In the genomic region with DNA sequence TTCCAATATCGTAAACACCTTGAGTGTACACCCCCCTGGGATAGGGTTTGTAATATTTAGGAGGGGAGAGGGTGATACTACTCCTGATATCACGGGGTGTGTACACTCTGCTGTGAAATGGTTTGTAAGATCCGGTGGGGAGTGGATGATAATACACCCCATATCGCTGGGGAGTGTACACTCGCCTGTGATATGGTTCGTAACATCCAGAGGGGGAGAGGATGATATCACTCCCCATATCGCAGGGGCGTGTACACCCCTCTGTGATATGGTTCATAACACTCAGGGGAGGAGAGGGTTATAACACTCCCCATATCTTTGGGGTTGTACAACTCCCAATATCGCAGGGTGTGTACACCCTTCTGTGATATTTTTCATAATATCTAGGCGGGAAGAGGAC, we compare ENCODE assay signal across 28 cellular contexts. TPM values are rescaled to one million over a fixed set of nuclear protein-coding genes. Genes with fewer than 3 reads are reported as not detected.
"Had no signal": no experiment of that assay in that cellular context is flagged by ENCODE, and none has a peak within 500 bp of the region (broad histone marks: within the 10 kb centered on the region; RNA-seq: fewer than 3 reads in every experiment).

No MANE protein-coding gene starts in this region.

- ATAC-seq: Panc1 had no signal

- H3K27ac Mint-ChIP-seq: activated CD4-positive, alpha-beta memory T cell treated with anti-CD3 and anti-CD28 coated beads, Interleukin-2, amount 10 ng/mL, durations not matched to agents 7 days and 5 days; activated naive CD4-positive, alpha-beta T cell treated with anti-CD3 and anti-CD28 coated beads, Interleukin-2, amount 10 ng/mL, durations not matched to agents 7 days and 5 days; activated naive CD8-positive, alpha-beta T cell treated with anti-CD3 and anti-CD28 coated beads for 36 hours had no signal

- H3K36me3 Mint-ChIP-seq: activated naive CD4-positive, alpha-beta T cell treated with anti-CD3 and anti-CD28 coated beads, Interleukin-2, amount 10 ng/mL, durations not matched to agents 7 days and 5 days; activated naive CD8-positive, alpha-beta T cell treated with anti-CD3 and anti-CD28 coated beads for 36 hours had no signal

- H3K9me3 Mint-ChIP-seq: activated CD4-positive, alpha-beta memory T cell treated with anti-CD3 and anti-CD28 coated beads, Interleukin-2, amount 10 ng/mL, durations not matched to agents 7 days and 5 days; activated naive CD4-positive, alpha-beta T cell treated with anti-CD3 and anti-CD28 coated beads, Interleukin-2, amount 10 ng/mL, durations not matched to agents 7 days and 5 days; activated naive CD8-positive, alpha-beta T cell treated with anti-CD3 and anti-CD28 coated beads for 36 hours had no signal

- H3K4me1 Mint-ChIP-seq: activated CD4-positive, alpha-beta memory T cell treated with anti-CD3 and anti-CD28 coated beads, Interleukin-2, amount 10 ng/mL, durations not matched to agents 7 days and 5 days; activated naive CD4-positive, alpha-beta T cell treated with anti-CD3 and anti-CD28 coated beads, Interleukin-2, amount 10 ng/mL, durations not matched to agents 7 days and 5 days; activated naive CD8-positive, alpha-beta T cell treated with anti-CD3 and anti-CD28 coated beads for 36 hours had no signal

- DNase-seq: activated CD4-positive, alpha-beta memory T cell treated with anti-CD3 and anti-CD28 coated beads, Interleukin-2, amount 10 ng/mL, durations not matched to agents 7 days and 5 days; activated CD4-positive, CD25-positive, alpha-beta regulatory T cell; activated CD8-positive, alpha-beta memory T cell treated with anti-CD3 and anti-CD28 coated beads, Interleukin-2, amount 50 U/mL, for 4 hours; activated gamma-delta T cell treated with Interleukin-2 at 50 U/mL for 16 hours; activated naive CD4-positive, alpha-beta T cell treated with anti-CD3 and anti-CD28 coated beads, Interleukin-2, amount 10 ng/mL, durations not matched to agents 7 days and 5 days; activated naive CD8-positive, alpha-beta T cell treated with anti-CD3 and anti-CD28 coated beads for 36 hours; amniotic stem cell; aorta; brain microvascular endothelial cell; central memory CD4-positive, alpha-beta T cell; Kasumi-1; KG1; MG63; NCI-H1048; NCI-H1436 treated with DMSO at 0.1 percent for 48 hours; NCI-H1694 treated with DMSO at 0.1 percent for 48 hours; NCI-H2029; NCI-H345; NCI-H524 treated with DMSO at 0.1 percent for 48 hours; SHP77; SJCRH30; T1000; WERI-Rb-1 had no signal

- H3K4me3 Mint-ChIP-seq: activated CD4-positive, alpha-beta memory T cell treated with anti-CD3 and anti-CD28 coated beads, Interleukin-2, amount 10 ng/mL, durations not matched to agents 7 days and 5 days; activated naive CD4-positive, alpha-beta T cell treated with anti-CD3 and anti-CD28 coated beads, Interleukin-2, amount 10 ng/mL, durations not matched to agents 7 days and 5 days; activated naive CD8-positive, alpha-beta T cell treated with anti-CD3 and anti-CD28 coated beads for 36 hours had no signal

- H3K27me3 Mint-ChIP-seq: activated CD4-positive, alpha-beta memory T cell treated with anti-CD3 and anti-CD28 coated beads, Interleukin-2, amount 10 ng/mL, durations not matched to agents 7 days and 5 days; activated naive CD4-positive, alpha-beta T cell treated with anti-CD3 and anti-CD28 coated beads, Interleukin-2, amount 10 ng/mL, durations not matched to agents 7 days and 5 days had no signal

RNA-seq across cellular contexts. Expression of a gene that starts 33.8 kb away (rescaled TPM):
- total RNA-seq: activated CD4-positive, alpha-beta memory T cell treated with anti-CD3 and anti-CD28 coated beads, Interleukin-2, amount 10 ng/mL, durations not matched to agents 7 days and 5 days; activated naive CD8-positive, alpha-beta T cell treated with anti-CD3 and anti-CD28 coated beads for 36 hours; NCI-H460; RPMI7951; SJCRH30; T-helper 1 cell treated with Interleukin-12 subunit alpha and Interleukin-12 subunit beta and Interleukin-4 antibody, amounts not matched to agents 30 ng/mL and 1 ng/mL, for 36 hours; T-helper 2 cell treated with Interferon-gamma antibody and Interleukin-4, amounts not matched to agents 100 ng/mL and 5 ng/mL, for 36 hours had no signal
